ENCODE assay signal across 20 cellular contexts in genomic region chr11:25351091-25351803, GRCh38.
"Had no signal": no experiment of that assay in that cellular context is flagged by ENCODE, and none has a peak within 500 bp of the region (broad histone marks: within the 10 kb centered on the region; RNA-seq: fewer than 3 reads in every experiment).

No MANE protein-coding gene starts in this region.

- H3K4me3 ChIP-seq: coronary artery, heart right ventricle, left ventricle myocardium inferior, lower lobe of right lung, pancreas, smooth muscle cell, tibial artery had no signal

- H3K27me3 Mint-ChIP-seq: memory B cell; naive thymus-derived CD8-positive, alpha-beta T cell; progenitor cell of endocrine pancreas had no signal

- H3K36me3 Mint-ChIP-seq: memory B cell; stimulated activated effector memory CD8-positive, alpha-beta T cell treated with anti-CD3 and anti-CD28 coated beads, Interleukin-12 subunit alpha, Interleukin-12 subunit beta, amount 100 ng/mL, for 72 hours had no signal

- H3K4me3 Mint-ChIP-seq: memory B cell; naive thymus-derived CD8-positive, alpha-beta T cell; neural crest cell; stimulated activated effector memory CD8-positive, alpha-beta T cell treated with anti-CD3 and anti-CD28 coated beads, Interleukin-12 subunit alpha, Interleukin-12 subunit beta, amount 100 ng/mL, for 72 hours had no signal

- H3K4me2 ChIP-seq: smooth muscle cell had no signal

- H3K27ac Mint-ChIP-seq: memory B cell; naive thymus-derived CD8-positive, alpha-beta T cell; progenitor cell of endocrine pancreas; stimulated activated effector memory CD8-positive, alpha-beta T cell treated with anti-CD3 and anti-CD28 coated beads, Interleukin-12 subunit alpha, Interleukin-12 subunit beta, amount 100 ng/mL, for 72 hours had no signal

- H3K27ac ChIP-seq: coronary artery, heart right ventricle, left ventricle myocardium inferior, lower lobe of right lung, pancreas, tibial artery had no signal

- H3K27me3 ChIP-seq: heart right ventricle, pancreas, tibial artery had no signal

- H3K4me1 Mint-ChIP-seq: memory B cell; naive thymus-derived CD8-positive, alpha-beta T cell; neural crest cell; stimulated activated effector memory CD8-positive, alpha-beta T cell treated with anti-CD3 and anti-CD28 coated beads, Interleukin-12 subunit alpha, Interleukin-12 subunit beta, amount 100 ng/mL, for 72 hours had no signal

- H3K9me3 ChIP-seq: lower lobe of right lung, pancreas, tibial artery had no signal

- H3K4me1 ChIP-seq: heart right ventricle, left ventricle myocardium inferior, lower lobe of right lung, pancreas, tibial artery had no signal

- H3K36me3 ChIP-seq: heart right ventricle, left ventricle myocardium inferior, lower lobe of right lung, pancreas, tibial artery had no signal

- DNase-seq: caudate nucleus; effector memory CD4-positive, alpha-beta T cell; heart right ventricle; hypothalamus; islet precursor cell; left ventricle myocardium inferior; lower lobe of right lung; naive thymus-derived CD8-positive, alpha-beta T cell; occipital lobe; pancreas; stimulated activated CD4-positive, alpha-beta T cell treated with anti-CD3 and anti-CD28 coated beads, Interleukin-4, amount 100 ng/mL, for 1 hour; stimulated activated CD8-positive, alpha-beta memory T cell treated with anti-CD3 and anti-CD28 coated beads, Interleukin-4, amount 100 ng/mL, for 48 hours; stimulated activated naive CD8-positive, alpha-beta T cell treated with anti-CD3 and anti-CD28 coated beads, Interleukin-15, Interleukin-2, amounts not matched to agents 100 U/mL and 50 U/mL, for 24 hours; tibial artery had no signal
